Comparison of ENCODE assay signal across 8 cellular contexts in the genomic region with DNA sequence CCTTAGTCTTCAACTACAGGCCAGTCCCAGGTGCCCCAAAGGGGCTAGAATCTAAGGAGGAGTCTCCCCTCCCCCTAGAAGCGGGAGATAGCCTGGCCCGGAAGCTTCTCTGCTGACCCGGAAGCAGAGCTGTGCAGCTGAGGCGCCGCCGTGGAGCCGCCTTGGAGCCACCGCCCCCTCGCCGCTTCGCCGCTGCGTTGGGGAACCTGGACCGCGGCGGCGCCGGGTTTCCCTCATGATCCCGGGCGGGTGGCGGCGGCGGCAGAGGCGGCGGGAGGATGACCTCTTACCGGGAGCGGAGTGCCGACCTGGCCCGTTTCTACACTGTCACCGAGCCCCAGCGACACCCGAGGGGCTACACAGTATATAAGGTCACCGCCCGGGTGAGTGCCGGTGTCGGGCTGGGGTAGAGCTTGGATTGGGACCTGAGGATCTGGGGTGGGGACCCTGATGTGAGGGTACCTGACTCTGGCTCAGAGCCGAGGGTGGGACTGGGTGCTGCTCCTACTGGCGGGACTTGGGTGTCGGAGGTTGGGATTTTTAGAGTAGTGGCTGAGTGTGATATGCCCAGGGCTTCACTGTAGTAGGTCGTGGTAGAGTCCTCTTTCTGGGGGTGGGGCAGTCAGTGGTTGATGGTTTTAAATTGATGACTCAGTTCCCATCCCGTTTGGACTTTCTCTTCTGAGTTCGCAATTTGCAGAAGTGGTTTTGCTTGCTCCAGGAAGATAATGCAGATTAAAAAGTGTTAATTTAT. TPM values are rescaled to one million over a fixed set of nuclear protein-coding genes. Genes with fewer than 3 reads are reported as not detected.
A peak's percentile ranks its signal among the peaks of the same experiment; 100 is the strongest.
DNase-seq lines count a peak whose midpoint lies in the region; ATAC-seq, FAIRE-seq and TF ChIP-seq lines count a peak whose summit lies in the region.

A gene with protein sequence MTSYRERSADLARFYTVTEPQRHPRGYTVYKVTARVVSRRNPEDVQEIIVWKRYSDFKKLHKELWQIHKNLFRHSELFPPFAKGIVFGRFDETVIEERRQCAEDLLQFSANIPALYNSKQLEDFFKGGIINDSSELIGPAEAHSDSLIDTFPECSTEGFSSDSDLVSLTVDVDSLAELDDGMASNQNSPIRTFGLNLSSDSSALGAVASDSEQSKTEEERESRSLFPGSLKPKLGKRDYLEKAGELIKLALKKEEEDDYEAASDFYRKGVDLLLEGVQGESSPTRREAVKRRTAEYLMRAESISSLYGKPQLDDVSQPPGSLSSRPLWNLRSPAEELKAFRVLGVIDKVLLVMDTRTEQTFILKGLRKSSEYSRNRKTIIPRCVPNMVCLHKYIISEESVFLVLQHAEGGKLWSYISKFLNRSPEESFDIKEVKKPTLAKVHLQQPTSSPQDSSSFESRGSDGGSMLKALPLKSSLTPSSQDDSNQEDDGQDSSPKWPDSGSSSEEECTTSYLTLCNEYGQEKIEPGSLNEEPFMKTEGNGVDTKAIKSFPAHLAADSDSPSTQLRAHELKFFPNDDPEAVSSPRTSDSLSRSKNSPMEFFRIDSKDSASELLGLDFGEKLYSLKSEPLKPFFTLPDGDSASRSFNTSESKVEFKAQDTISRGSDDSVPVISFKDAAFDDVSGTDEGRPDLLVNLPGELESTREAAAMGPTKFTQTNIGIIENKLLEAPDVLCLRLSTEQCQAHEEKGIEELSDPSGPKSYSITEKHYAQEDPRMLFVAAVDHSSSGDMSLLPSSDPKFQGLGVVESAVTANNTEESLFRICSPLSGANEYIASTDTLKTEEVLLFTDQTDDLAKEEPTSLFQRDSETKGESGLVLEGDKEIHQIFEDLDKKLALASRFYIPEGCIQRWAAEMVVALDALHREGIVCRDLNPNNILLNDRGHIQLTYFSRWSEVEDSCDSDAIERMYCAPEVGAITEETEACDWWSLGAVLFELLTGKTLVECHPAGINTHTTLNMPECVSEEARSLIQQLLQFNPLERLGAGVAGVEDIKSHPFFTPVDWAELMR (plus strand): TSS at position 115 of the 754 bp plus-strand sequence. CDS start 164 bp downstream, at position 279.

- H3K56ac ChIP-seq in H1 (replicated peaks; ENCODE audit: insufficient read length, low read depth, low read length) (peak within 1 kb of the TSS; percentile 33), mesendoderm (ENCODE audit: low read length) (peak within 1 kb of the TSS; percentile 92)

- 3% methylated on average over 24 of the region's 42 CpGs; no CpG with 5 or more reads in 1 of the 2 experiments for WGBS in H1 (ENCODE audit: extremely low coverage in 1 of 2, insufficient coverage in 1 of 2, insufficient read length in 1 of 2, insufficient replicate concordance in 2 of 2, low coverage in 1 of 2, low lambda C conversion rate in 2 of 2, missing lambda C conversion rate in 1 of 2), 2 experiments
- WGBS in mesendoderm (ENCODE audit: extremely low coverage, insufficient coverage, low lambda C conversion rate), result no CpG with 5 or more reads among the region's 42 CpGs

- no peak for FAIRE-seq in H1 (lab: Jason Lieb, UNC)

- H3K4ac ChIP-seq in H1 (replicated peaks; ENCODE audit: insufficient read length, low read depth, low read length) (peak within 1 kb of the TSS; percentile 11), mesendoderm (ENCODE audit: low read depth, low read length) (no peak within 1 kb of the TSS)

- H3K4me3 ChIP-seq in H1 (ENCODE audit: extremely low read depth in 1 of 4, insufficient read depth in 2 of 4, low read depth in 3 of 4, low read length in 4 of 4) (peak within 1 kb of the TSS; percentile 81 to 93 (median 91)), mesendoderm (ENCODE audit: low read length) (peak within 1 kb of the TSS; percentile 96)

- no peak within 1 kb of the TSS for H2BK120ac ChIP-seq in H1 (replicated peaks; ENCODE audit: low read depth, low read length)
- no peak within 1 kb of the TSS for H2BK120ac ChIP-seq in mesendoderm (ENCODE audit: low read depth, low read length)

- peak within 1 kb of the TSS; percentile 22; the same call in 1 of the 2 replicates for H2BK5ac ChIP-seq in H1 (ENCODE audit: low read depth, low read length)
- no peak within 1 kb of the TSS for H2BK5ac ChIP-seq in mesendoderm (ENCODE audit: low read length)

- H3K23ac ChIP-seq in H1 (ENCODE audit: insufficient read length), result no peak within 1 kb of the TSS
- no peak within 1 kb of the TSS for H3K23ac ChIP-seq in mesendoderm (ENCODE audit: low read length)

- no peaks in the 10 kb centered on the region for H3K36me3 ChIP-seq in H1 (ENCODE audit: control insufficient read depth in 2 of 4, insufficient read depth in 4 of 4, low read length in 3 of 4)
- no peaks in the 10 kb centered on the region for H3K36me3 ChIP-seq in mesendoderm (ENCODE audit: control insufficient read depth, insufficient read depth, low read length)

- H3K9me3 ChIP-seq in H1 (ENCODE audit: insufficient read depth in 2 of 2, low read depth in 1 of 2, low read length in 1 of 2), result no peaks in the 10 kb centered on the region

- H3K79me2 ChIP-seq in H1 (ENCODE audit: control insufficient read depth in 1 of 2, insufficient read depth in 2 of 2, low read length in 2 of 2) (peaks cover 0 to 32% of the 10 kb centered on the region in 2 experiments; a peak in 2 of 4 replicates), mesendoderm (ENCODE audit: control insufficient read depth, insufficient read depth, low read length) (peaks cover 9% of the 10 kb centered on the region)

- peak within 1 kb of the TSS; percentile 40 to 60 (median 48) for H3K9ac ChIP-seq in H1 (replicated peaks in 1 of 4; ENCODE audit: extremely low read depth in 1 of 4, low read depth in 3 of 4, low read length in 3 of 4)
- H3K9ac ChIP-seq in mesendoderm (ENCODE audit: low read length), result peak within 1 kb of the TSS; percentile 83

- H4K8ac ChIP-seq in H1 (ENCODE audit: extremely low read depth, insufficient read depth, low read length) (peak within 1 kb of the TSS; percentile 91), mesendoderm (ENCODE audit: low read depth, low read length) (peak within 1 kb of the TSS; percentile 68)

- peak within 1 kb of the TSS; percentile 22; the same call in 1 of the 2 replicates for H3K18ac ChIP-seq in H1 (ENCODE audit: extremely low read depth, low read length)
- peak within 1 kb of the TSS; percentile 29 for H3K18ac ChIP-seq in mesendoderm (ENCODE audit: low read length)

- H3K27me3 ChIP-seq in H1 (replicated peaks in 1 of 4; ENCODE audit: control insufficient read depth in 3 of 4, extremely low read depth in 1 of 4, insufficient read depth in 3 of 4, low read length in 3 of 4) (no peaks in the 10 kb centered on the region; a peak in 1 of 7 replicates), mesendoderm (ENCODE audit: insufficient read depth, low read length, poor library complexity) (no peaks in the 10 kb centered on the region)

- H3K79me1 ChIP-seq in H1 (ENCODE audit: low read depth, low read length), result no peaks in the 10 kb centered on the region
- peaks cover 3% of the 10 kb centered on the region for H3K79me1 ChIP-seq in mesendoderm (ENCODE audit: low read length)

- peak; percentile 95 for ATAC-seq in GM19467 (IDR thresholded peaks at IDR 0.05; ENCODE audit: unreplicated experiment)

- no peak within 1 kb of the TSS for H3K14ac ChIP-seq in H1 (ENCODE audit: insufficient read length)

- peaks cover 0 to 8% (median 2%) of the 10 kb centered on the region in 4 experiments; a peak in 2 of 7 replicates for H3K4me1 ChIP-seq in H1 (replicated peaks in 1 of 4; ENCODE audit: control insufficient read depth in 3 of 4, insufficient read depth in 4 of 4, low read length in 3 of 4)
- H3K4me1 ChIP-seq in mesendoderm (ENCODE audit: control insufficient read depth, low read depth, low read length), result no peaks in the 10 kb centered on the region

- peak in 1 of 2 experiments; percentile 78; a peak in 1 of 3 replicates for TF ChIP-seq EP300 in H1 (IDR thresholded peaks at IDR 0.05; ENCODE audit: borderline replicate concordance in 1 of 2, low read depth in 2 of 2, low read length in 2 of 2)

- H2BK15ac ChIP-seq in H1 (ENCODE audit: low read length) (peak within 1 kb of the TSS; percentile 20; the same call in 1 of the 2 replicates), mesendoderm (replicated peaks; ENCODE audit: low read depth) (no peak within 1 kb of the TSS)

- TF ChIP-seq CTCF in H1 (IDR thresholded peaks at IDR 0.05; ENCODE audit: control extremely low read depth in 1 of 3, insufficient read depth in 1 of 3, low read depth in 1 of 3, low read length in 3 of 3), result no peak

- no peaks in the 10 kb centered on the region for H4K20me1 ChIP-seq in H1 (replicated peaks in 1 of 2; ENCODE audit: control insufficient read depth in 1 of 2, insufficient read depth in 2 of 2, low read length in 2 of 2)

- TF ChIP-seq RAD21 in H1 (IDR thresholded peaks at IDR 0.05 in 1 of 2, conservative IDR thresholded peaks at IDR 0.05 in 1 of 2; ENCODE audit: low read depth in 2 of 2, low read length in 2 of 2), result no peak; a peak in 1 of 4 replicates

- H3K27ac ChIP-seq in H1 (ENCODE audit: low read depth, low read length) (no peak within 1 kb of the TSS; the same call in 1 of the 2 replicates), mesendoderm (ENCODE audit: low read depth, low read length) (peak within 1 kb of the TSS; percentile 31)

- POLR2A ChIA-PET in H1 (lab: Charles Lee; ENCODE audit: partially characterized antibody), result interaction anchor here (1.4 kb wide), 1 partner anchor 36 kb away, joined by 3 read pairs; the partner anchor contains the start of gene ANGEL2

- CTCF ChIA-PET in H1 (lab: Charles Lee; ENCODE audit: partially characterized antibody), result interaction anchor here (1.5 kb wide), 1 partner anchor 84 kb away, joined by 3 read pairs; no protein-coding TSS in a partner anchor

- H2BK12ac ChIP-seq in H1 (ENCODE audit: low read depth, low read length), result no peak within 1 kb of the TSS

- peak within 1 kb of the TSS; percentile 67 for H4K91ac ChIP-seq in H1 (replicated peaks; ENCODE audit: insufficient read length, low read length)

- no peak within 1 kb of the TSS for H2AK5ac ChIP-seq in H1 (ENCODE audit: low read depth, low read length)
- H2AK5ac ChIP-seq in mesendoderm (ENCODE audit: low read length), result no peak within 1 kb of the TSS

- DNase-seq in COLO668 (lab: John Stamatoyannopoulos, UW; ENCODE audit: unreplicated experiment), result peak; percentile 94
- peak; percentile 85 for DNase-seq in HPDE6-E6E7 (ENCODE audit: extremely low spot score)
- DNase-seq in NOMO-1 (lab: John Stamatoyannopoulos, UW; ENCODE audit: unreplicated experiment in 2 of 2), result peak; percentile 83 to 86
- peak; percentile 64 to 76 for DNase-seq in activated CD8-positive, alpha-beta memory T cell treated with anti-CD3 and anti-CD28 coated beads for 4 hours (ENCODE audit: low read depth in 2 of 2)
- peak; percentile 27 to 85 for DNase-seq in H1 (ENCODE audit: low read depth in 1 of 2, low spot score in 2 of 2)
- peak; percentile 86 for DNase-seq in mesendoderm
- DNase-seq in stimulated activated CD8-positive, alpha-beta memory T cell treated with anti-CD3 and anti-CD28 coated beads, Interleukin-12 subunit alpha, Interleukin-12 subunit beta, amount 100 ng/mL, for 4 hours (ENCODE audit: low read depth), result peak; percentile 73

- H4K5ac ChIP-seq in H1 (ENCODE audit: insufficient read length, low read depth, low read length), result peak within 1 kb of the TSS; percentile 31
- no peak within 1 kb of the TSS for H4K5ac ChIP-seq in mesendoderm (ENCODE audit: low read length)

- H3K23me2 ChIP-seq in H1 (ENCODE audit: low read depth, low read length), result no peaks in the 10 kb centered on the region; the same call in 1 of the 2 replicates

- peak; percentile 33; a peak in 2 of 3 replicates for TF ChIP-seq POLR2A in H1 (IDR thresholded peaks at IDR 0.05; ENCODE audit: control extremely low read depth in 1 of 2, low read depth in 2 of 2, low read length in 2 of 2)

- H3K4me2 ChIP-seq in H1 (ENCODE audit: insufficient read depth in 1 of 2, low read depth in 2 of 2, low read length in 2 of 2) (peak within 1 kb of the TSS; percentile 66 to 72), mesendoderm (ENCODE audit: low read length) (peak within 1 kb of the TSS; percentile 58)

- H2BK20ac ChIP-seq in H1 (ENCODE audit: low read length), result no peak within 1 kb of the TSS

- H2AFZ ChIP-seq in H1 (ENCODE audit: low read length), result peak within 1 kb of the TSS; percentile 73

RNA-seq across cellular contexts. Expression of the gene that starts here (rescaled TPM):
- total RNA-seq in H1 (2021; fragmentation: NEBNext Ultra II Directional; extraction: Animal tissue kit (Norgen Biotek cat#: 25700)), result 16.2 and 17.6 TPM in 2 replicates
- polyA plus RNA-seq in H1 (2011; rRNA removed), result 2.6 and 4.9 TPM in 2 replicates
- polyA plus RNA-seq in H1 (2011; cell fraction: cytosol; rRNA removed), result 5.7 TPM
- 3.3 TPM for polyA plus RNA-seq in H1 (2011; cell fraction: nucleus; rRNA removed)
- polyA plus RNA-seq in H1 (2012, experiment 1 of 2), result 7.4 to 13.2 TPM (median 9.0 TPM) in 4 replicates
- 0.52 TPM for polyA plus RNA-seq in H1 (2012, experiment 2 of 2)
- 9.4 TPM for polyA plus RNA-seq in H1 (2013, experiment 1 of 2)
- polyA plus RNA-seq in H1 (2013, experiment 2 of 2), result 10.3 TPM
- 17.9 and 22.2 TPM in 2 replicates for polyA minus RNA-seq in H1 (2011; rRNA and poly(A)+ RNA removed)
- 11.4 TPM for polyA minus RNA-seq in H1 (2011; cell fraction: cytosol; rRNA and poly(A)+ RNA removed)
- 36.6 TPM for polyA minus RNA-seq in H1 (2011; cell fraction: nucleus; rRNA and poly(A)+ RNA removed)
- 9.9 TPM for polyA plus RNA-seq in mesendoderm (2013, experiment 1 of 2)
- polyA plus RNA-seq in mesendoderm (2013, experiment 2 of 2), result 9.5 TPM
